ENCODE assay signal across 1 cellular context in the genomic region with DNA sequence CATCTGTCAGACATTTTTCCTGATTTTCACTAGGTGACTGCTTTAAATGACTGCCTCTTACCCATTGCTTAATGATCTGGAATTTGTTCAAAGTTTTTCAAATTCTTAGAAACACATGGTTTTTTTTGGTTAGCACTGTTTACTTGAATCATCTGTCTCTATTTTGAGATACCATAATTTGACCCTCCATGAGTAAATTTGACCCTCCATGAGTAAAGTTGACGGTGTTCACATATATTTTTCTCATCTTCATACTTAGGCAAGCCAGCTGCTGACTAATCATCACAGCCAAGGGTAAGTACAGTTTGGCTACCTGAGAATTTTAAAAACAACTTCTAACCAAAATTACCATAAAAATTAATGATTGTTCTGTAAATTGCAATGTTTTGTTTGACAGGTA.
TF ChIP-seq lines count a peak whose summit lies in the region.

No MANE protein-coding gene starts in this region.

TF ChIP-seq in WTC11, 78 proteins besides CTCF, POLR2A, EP300 and RAD21 (continued from another document):
- TF ChIP-seq, protein P1, sequence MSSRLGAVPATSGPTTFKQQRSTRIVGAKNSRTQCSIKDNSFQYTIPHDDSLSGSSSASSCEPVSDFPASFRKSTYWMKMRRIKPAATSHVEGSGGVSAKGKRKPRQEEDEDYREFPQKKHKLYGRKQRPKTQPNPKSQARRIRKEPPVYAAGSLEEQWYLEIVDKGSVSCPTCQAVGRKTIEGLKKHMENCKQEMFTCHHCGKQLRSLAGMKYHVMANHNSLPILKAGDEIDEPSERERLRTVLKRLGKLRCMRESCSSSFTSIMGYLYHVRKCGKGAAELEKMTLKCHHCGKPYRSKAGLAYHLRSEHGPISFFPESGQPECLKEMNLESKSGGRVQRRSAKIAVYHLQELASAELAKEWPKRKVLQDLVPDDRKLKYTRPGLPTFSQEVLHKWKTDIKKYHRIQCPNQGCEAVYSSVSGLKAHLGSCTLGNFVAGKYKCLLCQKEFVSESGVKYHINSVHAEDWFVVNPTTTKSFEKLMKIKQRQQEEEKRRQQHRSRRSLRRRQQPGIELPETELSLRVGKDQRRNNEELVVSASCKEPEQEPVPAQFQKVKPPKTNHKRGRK (CRISPR knock-in tag; IDR thresholded peaks at IDR 0.05; ENCODE audit: borderline replicate concordance) = no peak
- TF ChIP-seq, protein P2, sequence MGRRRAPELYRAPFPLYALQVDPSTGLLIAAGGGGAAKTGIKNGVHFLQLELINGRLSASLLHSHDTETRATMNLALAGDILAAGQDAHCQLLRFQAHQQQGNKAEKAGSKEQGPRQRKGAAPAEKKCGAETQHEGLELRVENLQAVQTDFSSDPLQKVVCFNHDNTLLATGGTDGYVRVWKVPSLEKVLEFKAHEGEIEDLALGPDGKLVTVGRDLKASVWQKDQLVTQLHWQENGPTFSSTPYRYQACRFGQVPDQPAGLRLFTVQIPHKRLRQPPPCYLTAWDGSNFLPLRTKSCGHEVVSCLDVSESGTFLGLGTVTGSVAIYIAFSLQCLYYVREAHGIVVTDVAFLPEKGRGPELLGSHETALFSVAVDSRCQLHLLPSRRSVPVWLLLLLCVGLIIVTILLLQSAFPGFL (CRISPR knock-in tag; IDR thresholded peaks at IDR 0.05; ENCODE audit: borderline replicate concordance) = no peak
- TF ChIP-seq SOX15 (CRISPR knock-in tag; IDR thresholded peaks at IDR 0.05) (no peak), ZNF219 (CRISPR knock-in tag; IDR thresholded peaks at IDR 0.05; ENCODE audit: borderline replicate concordance) (no peak), ZNF416 (CRISPR knock-in tag; IDR thresholded peaks at IDR 0.05) (no peak)
